Comparison of ENCODE assay signal across 34 cellular contexts in the genomic region with DNA sequence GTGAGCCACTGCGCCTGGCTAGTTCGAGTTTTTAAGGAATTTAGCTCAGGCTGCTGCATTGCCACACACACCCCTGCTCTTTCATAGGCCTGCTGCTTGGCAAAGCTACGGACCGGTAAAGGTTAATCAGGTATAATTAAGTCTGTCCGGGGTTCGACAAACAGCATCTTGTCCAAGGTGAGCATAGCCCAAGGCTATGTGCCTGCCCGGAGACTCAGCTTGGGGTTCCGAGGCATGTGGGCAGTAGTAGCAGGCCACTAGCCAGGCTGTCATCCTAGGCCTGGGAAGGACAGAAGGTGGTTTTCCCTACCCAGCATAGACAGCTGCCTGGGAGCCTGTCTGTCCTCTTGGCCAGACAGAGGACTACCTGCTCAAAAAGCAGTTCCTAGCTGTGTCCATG.
"Had no signal": no experiment of that assay in that cellular context is flagged by ENCODE, and none has a peak within 500 bp of the region (broad histone marks: within the 10 kb centered on the region; RNA-seq: fewer than 3 reads in every experiment).

No MANE protein-coding gene starts in this region.

- H3K9me3 ChIP-seq: body of pancreas, esophagus muscularis mucosa, gastrocnemius medialis, heart left ventricle had no signal

- H3K4me1 ChIP-seq: foreskin keratinocyte had no signal

- H3K27ac ChIP-seq: body of pancreas, coronary artery, esophagus muscularis mucosa, foreskin keratinocyte, gastrocnemius medialis, heart left ventricle had no signal

- H3K27me3 Mint-ChIP-seq: activated CD4-positive, alpha-beta memory T cell treated with anti-CD3 and anti-CD28 coated beads for 36 hours; activated CD4-positive, alpha-beta T cell treated with anti-CD3 and anti-CD28 coated beads for 36 hours; activated CD4-positive, alpha-beta T cell treated with anti-CD3 and anti-CD28 coated beads, Interleukin-2, amount 10 ng/mL, durations not matched to agents 24 days and 14 days; activated naive CD8-positive, alpha-beta T cell; activated T-cell treated with anti-CD3 and anti-CD28 coated beads, Interleukin-2, amount 50 U/mL, for 24 hours; dendritic cell treated with granulocyte-macrophage colony-stimulating factor and Interleukin-4, amounts not matched to agents 40 ng/mL and 50 ng/mL, for 4 days; effector memory CD8-positive, alpha-beta T cell; T-cell had no signal

- H3K36me3 ChIP-seq: gastrocnemius medialis had no signal

- DNase-seq: activated CD4-positive, alpha-beta memory T cell treated with anti-CD3 and anti-CD28 coated beads for 36 hours; activated CD4-positive, alpha-beta T cell treated with anti-CD3 and anti-CD28 coated beads for 36 hours; activated CD4-positive, alpha-beta T cell treated with anti-CD3 and anti-CD28 coated beads, Interleukin-2, amount 10 ng/mL, durations not matched to agents 24 days and 14 days; activated CD4-positive, CD25-positive, alpha-beta regulatory T cell; activated CD4-positive, CD25-positive, alpha-beta regulatory T cell treated with anti-CD3 and anti-CD28 coated beads, Interleukin-2, amount 50 U/mL, for 72 hours; activated CD8-positive, alpha-beta memory T cell treated with anti-CD3 and anti-CD28 coated beads, Interleukin-2, amount 50 U/mL, for 48 hours; activated CD8-positive, alpha-beta T cell treated with anti-CD3 and anti-CD28 coated beads, Interleukin-2, amount 10 ng/mL, durations not matched to agents 7 days and 5 days; activated gamma-delta T cell treated with Interleukin-2 at 50 U/mL for 16 hours; activated naive CD4-positive, alpha-beta T cell treated with anti-CD3 and anti-CD28 coated beads, Interleukin-2, amount 50 U/mL, for 16 hours; activated naive CD4-positive, alpha-beta T cell treated with Interleukin-2 at 50 U/mL for 16 hours; activated T-cell treated with anti-CD3 and anti-CD28 coated beads for 4 hours; activated T-cell treated with anti-CD3 and anti-CD28 coated beads, Interleukin-2, amount 50 U/mL, for 24 hours; activated T-cell treated with anti-CD3 and anti-CD28 coated beads, Interleukin-2, amount 50 U/mL, for 72 hours; amniotic stem cell; aorta; body of pancreas; caudate nucleus; cerebellar nuclear complex; effector CD4-positive, alpha-beta T cell; effector memory CD8-positive, alpha-beta T cell; erythroblast; foreskin keratinocyte; gastrocnemius medialis; glutamatergic neuron; heart left ventricle; SW 1271; T-cell; T1000 had no signal

- H3K27ac Mint-ChIP-seq: activated CD4-positive, alpha-beta T cell treated with anti-CD3 and anti-CD28 coated beads for 36 hours; activated CD4-positive, alpha-beta T cell treated with anti-CD3 and anti-CD28 coated beads, Interleukin-2, amount 10 ng/mL, durations not matched to agents 24 days and 14 days; activated CD8-positive, alpha-beta T cell treated with anti-CD3 and anti-CD28 coated beads, Interleukin-2, amount 10 ng/mL, durations not matched to agents 7 days and 5 days; activated T-cell treated with anti-CD3 and anti-CD28 coated beads, Interleukin-2, amount 50 U/mL, for 24 hours; dendritic cell treated with granulocyte-macrophage colony-stimulating factor and Interleukin-4, amounts not matched to agents 40 ng/mL and 50 ng/mL, for 4 days; effector memory CD8-positive, alpha-beta T cell; T-cell; T-helper 1 cell treated with Interleukin-12 subunit alpha and Interleukin-12 subunit beta and Interleukin-4 antibody, amounts not matched to agents 30 μg/mL and 1 μg/mL, for 36 hours; T-helper 2 cell treated with Interferon-gamma antibody and Interleukin-4, amounts not matched to agents 5 μg/mL and 100 μg/mL, for 36 hours had no signal

- ATAC-seq: activated CD4-positive, alpha-beta T cell treated with anti-CD3 and anti-CD28 coated beads for 36 hours; activated CD8-positive, alpha-beta T cell treated with anti-CD3 and anti-CD28 coated beads, Interleukin-2, amount 10 ng/mL, durations not matched to agents 7 days and 5 days; activated T-cell treated with anti-CD3 and anti-CD28 coated beads, Interleukin-2, amount 50 U/mL, for 72 hours; body of pancreas; effector memory CD8-positive, alpha-beta T cell; foreskin keratinocyte; gastrocnemius medialis; heart left ventricle; T-cell had no signal

- H3K27me3 ChIP-seq: body of pancreas, esophagus muscularis mucosa, foreskin keratinocyte, gastrocnemius medialis, heart left ventricle had no signal

- H3K4me3 ChIP-seq: body of pancreas, coronary artery, esophagus muscularis mucosa, gastrocnemius medialis, heart left ventricle had no signal

- H3K4me3 Mint-ChIP-seq: activated CD4-positive, alpha-beta memory T cell treated with anti-CD3 and anti-CD28 coated beads for 36 hours; activated CD4-positive, alpha-beta T cell treated with anti-CD3 and anti-CD28 coated beads for 36 hours; activated CD4-positive, alpha-beta T cell treated with anti-CD3 and anti-CD28 coated beads, Interleukin-2, amount 10 ng/mL, durations not matched to agents 24 days and 14 days; activated CD8-positive, alpha-beta T cell treated with anti-CD3 and anti-CD28 coated beads, Interleukin-2, amount 10 ng/mL, durations not matched to agents 7 days and 5 days; activated naive CD8-positive, alpha-beta T cell; activated T-cell treated with anti-CD3 and anti-CD28 coated beads, Interleukin-2, amount 50 U/mL, for 24 hours; activated T-cell treated with anti-CD3 and anti-CD28 coated beads, Interleukin-2, amount 50 U/mL, for 72 hours; dendritic cell treated with granulocyte-macrophage colony-stimulating factor and Interleukin-4, amounts not matched to agents 40 ng/mL and 50 ng/mL, for 4 days; effector memory CD8-positive, alpha-beta T cell; T-cell; T-helper 1 cell treated with Interleukin-12 subunit alpha and Interleukin-12 subunit beta and Interleukin-4 antibody, amounts not matched to agents 30 μg/mL and 1 μg/mL, for 36 hours; T-helper 2 cell treated with Interferon-gamma antibody and Interleukin-4, amounts not matched to agents 5 μg/mL and 100 μg/mL, for 36 hours had no signal
